Comparison of ENCODE assay signal across 13 cellular contexts in the genomic region with DNA sequence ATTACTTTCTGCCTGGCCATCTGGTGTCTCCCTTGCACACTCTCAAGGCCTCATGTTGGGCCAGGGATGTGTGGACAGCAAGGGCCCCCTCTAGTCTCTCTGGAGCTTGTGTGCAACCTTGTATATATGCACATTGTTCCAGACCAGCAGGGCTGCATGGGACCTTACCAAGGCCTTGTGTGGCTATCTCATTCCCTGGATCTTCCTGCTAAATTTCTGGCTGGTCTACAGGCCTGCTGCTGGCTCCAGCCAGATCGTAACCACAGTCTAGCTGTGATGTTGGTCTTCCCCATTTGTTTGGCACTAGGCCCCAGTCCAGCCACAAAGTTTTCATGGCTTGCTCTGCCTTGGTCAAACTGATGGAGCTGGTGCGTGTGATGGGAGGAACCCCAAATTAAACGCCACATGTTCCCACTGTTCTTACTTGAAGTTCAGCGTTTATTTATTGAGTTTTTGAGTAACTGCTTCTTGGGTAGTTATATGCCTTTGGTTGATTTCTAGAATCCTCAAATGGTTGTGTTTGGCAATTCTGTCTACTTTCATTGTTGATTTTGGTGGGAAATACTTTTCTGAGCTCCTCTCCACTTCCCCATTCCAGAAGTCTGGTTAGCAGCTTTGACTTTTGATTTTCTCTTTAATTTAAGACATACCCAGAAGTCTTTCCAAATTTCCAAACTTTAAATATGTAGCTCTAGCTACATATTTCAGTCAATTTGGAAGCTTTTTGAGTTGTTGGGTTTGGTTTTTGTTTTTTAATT. TPM values are rescaled to one million over a fixed set of nuclear protein-coding genes. Genes with fewer than 3 reads are reported as not detected.
A peak's percentile ranks its signal among the peaks of the same experiment; 100 is the strongest.
DNase-seq lines count a peak whose midpoint lies in the region; ATAC-seq, FAIRE-seq and TF ChIP-seq lines count a peak whose summit lies in the region.
"Had no signal": no experiment of that assay in that cellular context is flagged by ENCODE, and none has a peak within 500 bp of the region (broad histone marks: within the 10 kb centered on the region; RNA-seq: fewer than 3 reads in every experiment).

No MANE protein-coding gene starts in this region.

- H3K4me2 ChIP-seq in astrocyte (ENCODE audit: low read length) = no peak overlapping the region
- H3K4me2 ChIP-seq in mesenchymal stem cell (ENCODE audit: low read length, poor library complexity, severe bottlenecking) = no peak overlapping the region

- H3K4me1 Mint-ChIP-seq in CD14-positive monocyte (peaks cover 15% of the 10 kb centered on the region), astrocyte (ENCODE audit: low read depth, unreplicated experiment) (peaks cover 23% of the 10 kb centered on the region)

- TF ChIP-seq CTCF in CD14-positive monocyte (IDR thresholded peaks at IDR 0.05) (no peak), astrocyte (IDR thresholded peaks at IDR 0.05; ENCODE audit: insufficient read depth, low read depth, low read length) (no peak)

- intact Hi-C loops in CD14-positive monocyte (cut with micrococcal nuclease) = no loop called here

- H3K4me3 ChIP-seq in astrocyte (ENCODE audit: insufficient read depth, low read depth, low read length) (no peak overlapping the region), mesenchymal stem cell (ENCODE audit: insufficient read depth in 1 of 2, low read depth in 1 of 2, low read length in 2 of 2) (no peak overlapping the region)
- H3K4me3 ChIP-seq: body of pancreas, lung had no signal

- H3K4me3 Mint-ChIP-seq in CD14-positive monocyte (no peak overlapping the region), astrocyte (ENCODE audit: unreplicated experiment) (no peak overlapping the region)

- no peak for ATAC-seq in activated naive CD4-positive, alpha-beta T cell treated with anti-CD3 and anti-CD28 coated beads, Interleukin-2, amount 50 U/mL, for 72 hours
- ATAC-seq in HG03135 (IDR thresholded peaks at IDR 0.05; ENCODE audit: unreplicated experiment) = no peak
- ATAC-seq: body of pancreas had no signal

- H3K27ac ChIP-seq in astrocyte (ENCODE audit: low read depth, low read length) (peak overlapping the region; percentile 58), mesenchymal stem cell (ENCODE audit: low read length, poor library complexity, severe bottlenecking) (peak overlapping the region; percentile 60)
- H3K27ac ChIP-seq: body of pancreas had no signal

- H3K14ac ChIP-seq in mesenchymal stem cell (ENCODE audit: low read length in 2 of 2) = no peak overlapping the region

- peaks cover 82% of the 10 kb centered on the region for H3K79me2 ChIP-seq in astrocyte (ENCODE audit: insufficient read depth, low read length)

- no peak overlapping the region for H2BK120ac ChIP-seq in mesenchymal stem cell (ENCODE audit: low read depth, low read length)

- H3K4me1 ChIP-seq in astrocyte (ENCODE audit: insufficient read depth, low read length) (peaks cover 30% of the 10 kb centered on the region), mesenchymal stem cell (ENCODE audit: control insufficient read depth, insufficient read depth, low read depth, low read length) (peaks cover 29% of the 10 kb centered on the region)

- no peak overlapping the region for H2BK5ac ChIP-seq in mesenchymal stem cell (ENCODE audit: low read depth, low read length, poor library complexity, severe bottlenecking)

- H3K23ac ChIP-seq in mesenchymal stem cell (ENCODE audit: low read length in 2 of 2) = peak overlapping the region in 1 of 2 experiments; percentile 83

- in situ Hi-C loops in KBM-7 (cut with MboI; ENCODE audit: low pct_unique_long_range_greater_than_20kb, low sequenced_read_pairs) = no loop called here

- H3K27ac Mint-ChIP-seq in CD14-positive monocyte (peak overlapping the region in 4 of 7 donors; percentile 16 to 63 (median 36)), astrocyte (ENCODE audit: unreplicated experiment) (no peak overlapping the region)
- peak overlapping the region in 1 of 2 donors; percentile 24 for H3K27ac Mint-ChIP-seq in activated naive CD4-positive, alpha-beta T cell treated with anti-CD3 and anti-CD28 coated beads, Interleukin-2, amount 50 U/mL, for 72 hours

- H2AK5ac ChIP-seq in mesenchymal stem cell (ENCODE audit: low read length, severe bottlenecking) = peak overlapping the region; percentile 5

- DNase-seq in CD14-positive monocyte (ENCODE audit: low spot score) = no peak
- peak; percentile 46 for DNase-seq in KBM-7
- peak; percentile 92 for DNase-seq in astrocyte (ENCODE audit: low read depth)
- peak; percentile 43 for DNase-seq in mesenchymal stem cell
- DNase-seq in inferior parietal cortex (ENCODE audit: extremely low spot score) = no peak
- DNase-seq in activated naive CD4-positive, alpha-beta T cell treated with anti-CD3 and anti-CD28 coated beads, Interleukin-2, amount 50 U/mL, for 72 hours (ENCODE audit: low spot score in 2 of 2) = no peak
- DNase-seq in occipital lobe (lab: John Stamatoyannopoulos, UW) = no peak
- DNase-seq: NCI-H1694, Right ventricle myocardium superior had no signal

- H3K9me3 ChIP-seq in astrocyte (ENCODE audit: insufficient read depth, low read depth, low read length) (peaks cover 4% of the 10 kb centered on the region), mesenchymal stem cell (ENCODE audit: control insufficient read depth, low read length) (peaks cover 7% of the 10 kb centered on the region)
- H3K9me3 ChIP-seq: body of pancreas had no signal

- no peaks in the 10 kb centered on the region for H3K36me3 ChIP-seq in astrocyte (ENCODE audit: insufficient read depth, low read length)
- H3K36me3 ChIP-seq in mesenchymal stem cell (ENCODE audit: control insufficient read depth in 1 of 2, insufficient read depth in 2 of 2, low read depth in 1 of 2, low read length in 2 of 2) = no peaks in the 10 kb centered on the region

- 98% methylated on average over 4 of the region's 4 CpGs for WGBS in mesenchymal stem cell

- H3K9ac ChIP-seq in astrocyte (ENCODE audit: low read length) (no peak overlapping the region), mesenchymal stem cell (ENCODE audit: low read length) (peak overlapping the region; percentile 24)

- no peak for FAIRE-seq in astrocyte (lab: Jason Lieb, UNC)

- H3K18ac ChIP-seq in mesenchymal stem cell (ENCODE audit: low read depth in 1 of 2, low read length in 2 of 2) = peak overlapping the region in 1 of 2 experiments; percentile 59

- peaks cover 4 to 16% (median 7%) of the 10 kb centered on the region in 7 donors for H3K9me3 Mint-ChIP-seq in CD14-positive monocyte
- H3K9me3 Mint-ChIP-seq in astrocyte (ENCODE audit: unreplicated experiment) = no peaks in the 10 kb centered on the region
- peaks cover 6 to 9% of the 10 kb centered on the region in 2 donors for H3K9me3 Mint-ChIP-seq in activated naive CD4-positive, alpha-beta T cell treated with anti-CD3 and anti-CD28 coated beads, Interleukin-2, amount 50 U/mL, for 72 hours

- H3K36me3 Mint-ChIP-seq in CD14-positive monocyte (peaks cover 3 to 7% of the 10 kb centered on the region in 2 donors), astrocyte (ENCODE audit: low read depth, unreplicated experiment) (no peaks in the 10 kb centered on the region)
- H3K36me3 Mint-ChIP-seq in activated naive CD4-positive, alpha-beta T cell treated with anti-CD3 and anti-CD28 coated beads, Interleukin-2, amount 50 U/mL, for 72 hours = peaks cover 18 to 26% of the 10 kb centered on the region in 2 donors

- peaks cover 0 to 2% (median 0%) of the 10 kb centered on the region in 3 donors for H3K27me3 Mint-ChIP-seq in CD14-positive monocyte (ENCODE audit: low read depth in 3 of 3)
- H3K27me3 Mint-ChIP-seq in astrocyte (ENCODE audit: low read depth, unreplicated experiment) = no peaks in the 10 kb centered on the region

- H4K20me1 ChIP-seq in astrocyte (ENCODE audit: insufficient read depth, low read length) = no peaks in the 10 kb centered on the region

- no peak overlapping the region for H2BK15ac ChIP-seq in mesenchymal stem cell (ENCODE audit: low read depth, poor library complexity, severe bottlenecking)

- H3K4ac ChIP-seq in mesenchymal stem cell (ENCODE audit: low read depth in 1 of 2, low read length in 2 of 2) = peak overlapping the region; percentile 41 to 46

- H4K8ac ChIP-seq in mesenchymal stem cell (ENCODE audit: low read length) = peak overlapping the region; percentile 83

- H2BK12ac ChIP-seq in mesenchymal stem cell (ENCODE audit: low read length in 2 of 2) = no peak overlapping the region

- peaks cover 2% of the 10 kb centered on the region for H3K79me1 ChIP-seq in mesenchymal stem cell (replicated peaks; ENCODE audit: low read length, poor library complexity, severe bottlenecking)

- no peaks in the 10 kb centered on the region for H3K27me3 ChIP-seq in astrocyte (ENCODE audit: insufficient read depth, low read length)
- no peaks in the 10 kb centered on the region for H3K27me3 ChIP-seq in mesenchymal stem cell (ENCODE audit: control insufficient read depth in 1 of 2, insufficient read depth in 1 of 2, low read length in 2 of 2)
- H3K27me3 ChIP-seq: body of pancreas had no signal

- peak overlapping the region; percentile 43 for H4K91ac ChIP-seq in mesenchymal stem cell (ENCODE audit: low read length)

- H2AFZ ChIP-seq in astrocyte (ENCODE audit: low read depth, low read length) (no peak overlapping the region), mesenchymal stem cell (ENCODE audit: low read depth, low read length) (no peak overlapping the region)

RNA-seq across cellular contexts. Expression of a gene that starts 56.4 kb away (rescaled TPM):
- polyA plus RNA-seq in CD14-positive monocyte = under 1 TPM; 0.55 to 0.99 TPM
- total RNA-seq in astrocyte = 19.2 and 26.9 TPM in 2 replicates
- polyA plus RNA-seq in mesenchymal stem cell (2013, experiment 1 of 2) = 7.2 TPM
- 6.7 TPM for polyA plus RNA-seq in mesenchymal stem cell (2013, experiment 2 of 2)
- total RNA-seq in activated naive CD4-positive, alpha-beta T cell treated with anti-CD3 and anti-CD28 coated beads, Interleukin-2, amount 50 U/mL, for 72 hours = 10 to 100 TPM; 10.9 to 20.5 TPM
- 8.6 TPM for total RNA-seq in occipital lobe

RNA-seq across cellular contexts. Expression of a gene that starts 57.0 kb away (rescaled TPM):
- polyA plus RNA-seq in CD14-positive monocyte = not detected
- not detected in 2 replicates for total RNA-seq in astrocyte
- not detected for polyA plus RNA-seq in mesenchymal stem cell (2013, experiment 1 of 2)
- not detected for polyA plus RNA-seq in mesenchymal stem cell (2013, experiment 2 of 2)
- total RNA-seq in activated naive CD4-positive, alpha-beta T cell treated with anti-CD3 and anti-CD28 coated beads, Interleukin-2, amount 50 U/mL, for 72 hours = not detected
- total RNA-seq in occipital lobe = not detected
- total RNA-seq: body of pancreas, Caco-2, lung, Right ventricle myocardium superior had no signal
- polyA plus RNA-seq: lung had no signal

Comparison
In these comparisons a context has a peak if more than half of its experiments do, and no peak if none do; other contexts are left out.
1. DNase-seq: peak in KBM-7 (single experiment), astrocyte (single experiment) and mesenchymal stem cell (single experiment); none in CD14-positive monocyte (single experiment), inferior parietal cortex (single experiment), activated naive CD4-positive, alpha-beta T cell treated with anti-CD3 and anti-CD28 coated beads, Interleukin-2, amount 50 U/mL, for 72 hours (0 of 2) and occipital lobe (single experiment).